In genomic region chr7:107128748-107129147, GRCh38 we compare ENCODE assay signal across 31 cellular contexts.
"Had no signal": no experiment of that assay in that cellular context is flagged by ENCODE, and none has a peak within 500 bp of the region (broad histone marks: within the 10 kb centered on the region; RNA-seq: fewer than 3 reads in every experiment).

No MANE protein-coding gene starts in this region.

- H3K36me3 ChIP-seq: neural progenitor cell, ovary, spleen, suprapubic skin, tibial artery, transverse colon, upper lobe of right lung, uterus had no signal

- H3K4me2 ChIP-seq: neural progenitor cell, smooth muscle cell had no signal

- H3K27ac ChIP-seq: neural progenitor cell, ovary, parathyroid adenoma, psoas muscle, skin epidermis, spleen, suprapubic skin, testis, tibial artery, transverse colon, upper lobe of right lung, uterus had no signal

- H3K27ac Mint-ChIP-seq: nephron; neural progenitor cell; progenitor cell of endocrine pancreas; stimulated activated memory B cell treated with anti-CD40 and anti-IgM and Interleukin-4, amounts not matched to agents 10 μg/mL and 1 μg/mL and 100 μg/mL, for 72 hours; stimulated activated naive CD8-positive, alpha-beta T cell treated with anti-CD3 and anti-CD28 coated beads, Interleukin-15, amount 100 ng/mL, for 72 hours; type B pancreatic cell had no signal

- H3K4me3 Mint-ChIP-seq: natural killer cell; nephron; neural progenitor cell; stimulated activated memory B cell treated with anti-CD40 and anti-IgM and Interleukin-4, amounts not matched to agents 10 μg/mL and 1 μg/mL and 100 μg/mL, for 72 hours; stimulated activated naive CD8-positive, alpha-beta T cell treated with anti-CD3 and anti-CD28 coated beads, Interleukin-15, amount 100 ng/mL, for 72 hours; type B pancreatic cell had no signal

- H3K4me1 ChIP-seq: neural progenitor cell, parathyroid adenoma, psoas muscle, suprapubic skin, testis, tibial artery, upper lobe of right lung, uterus had no signal

- ATAC-seq: natural killer cell; psoas muscle; right cardiac atrium; sciatic nerve; stimulated activated memory B cell treated with anti-CD40 and anti-IgM and Interleukin-4, amounts not matched to agents 10 μg/mL and 1 μg/mL and 100 μg/mL, for 72 hours; stimulated activated naive CD8-positive, alpha-beta T cell treated with anti-CD3 and anti-CD28 coated beads, Interleukin-15, amount 100 ng/mL, for 72 hours; stimulated activated naive CD8-positive, alpha-beta T cell treated with anti-CD3 and anti-CD28 coated beads, Interleukin-15, Interleukin-2, amounts not matched to agents 100 U/mL and 50 U/mL, for 24 hours; upper lobe of right lung had no signal

- H3K36me3 Mint-ChIP-seq: natural killer cell; stimulated activated memory B cell treated with anti-CD40 and anti-IgM and Interleukin-4, amounts not matched to agents 10 μg/mL and 1 μg/mL and 100 μg/mL, for 72 hours; type B pancreatic cell had no signal

- H3K9me3 Mint-ChIP-seq: natural killer cell; nephron; neural progenitor cell; stimulated activated memory B cell treated with anti-CD40 and anti-IgM and Interleukin-4, amounts not matched to agents 10 μg/mL and 1 μg/mL and 100 μg/mL, for 72 hours; stimulated activated naive CD8-positive, alpha-beta T cell treated with anti-CD3 and anti-CD28 coated beads, Interleukin-15, amount 100 ng/mL, for 72 hours; type B pancreatic cell had no signal

- H3K9me3 ChIP-seq: ovary, psoas muscle, spleen, suprapubic skin, testis, tibial artery, transverse colon, upper lobe of right lung, uterus had no signal

- H2AFZ ChIP-seq: neural progenitor cell, parathyroid adenoma had no signal

- DNase-seq: natural killer cell; occipital lobe; ovary; posterior cingulate gyrus; psoas muscle; right cardiac atrium; spleen; stimulated activated CD4-positive, alpha-beta T cell treated with anti-CD3 and anti-CD28 coated beads, Interleukin-12 subunit alpha, Interleukin-12 subunit beta, amount 100 ng/mL, for 4 hours; stimulated activated CD4-positive, alpha-beta T cell treated with anti-CD3 and anti-CD28 coated beads, Interleukin-1b, Interleukin-23, amount 100 ng/mL, for 48 hours; stimulated activated CD4-positive, alpha-beta T cell treated with anti-CD3 and anti-CD28 coated beads, Interleukin-4, amount 100 ng/mL, for 1 hour; stimulated activated CD4-positive, alpha-beta T cell treated with anti-CD3 and anti-CD28 coated beads, Interleukin-4, amount 100 ng/mL, for 4 hours; stimulated activated CD8-positive, alpha-beta memory T cell treated with anti-CD3 and anti-CD28 coated beads, Interleukin-4, amount 100 ng/mL, for 48 hours; stimulated activated naive CD4-positive, alpha-beta T cell; stimulated activated naive CD8-positive, alpha-beta T cell treated with anti-CD3 and anti-CD28 coated beads, Interleukin-15, amount 100 ng/mL, for 72 hours; stimulated activated naive CD8-positive, alpha-beta T cell treated with anti-CD3 and anti-CD28 coated beads, Interleukin-15, Interleukin-2, amounts not matched to agents 100 U/mL and 50 U/mL, for 24 hours; substantia nigra; testis; tibial artery; transverse colon; upper lobe of right lung; uterus had no signal

- H3K27me3 ChIP-seq: neural progenitor cell, ovary, spleen, suprapubic skin, testis, tibial artery, transverse colon, upper lobe of right lung, uterus had no signal

- H3K9ac ChIP-seq: neural progenitor cell, parathyroid adenoma had no signal

- H3K27me3 Mint-ChIP-seq: progenitor cell of endocrine pancreas; stimulated activated memory B cell treated with anti-CD40 and anti-IgM and Interleukin-4, amounts not matched to agents 10 μg/mL and 1 μg/mL and 100 μg/mL, for 72 hours; stimulated activated naive CD8-positive, alpha-beta T cell treated with anti-CD3 and anti-CD28 coated beads, Interleukin-15, amount 100 ng/mL, for 72 hours; type B pancreatic cell had no signal

- H3K4me3 ChIP-seq: neural progenitor cell, ovary, psoas muscle, skin epidermis, smooth muscle cell, spleen, suprapubic skin, testis, tibial artery, transverse colon, upper lobe of right lung, uterus had no signal
